In genomic region chr10:79345241-79346011, GRCh38 we compare ENCODE assay signal across 15 cellular contexts. TPM values are rescaled to one million over a fixed set of nuclear protein-coding genes. Genes with fewer than 3 reads are reported as not detected.
DNase-seq lines count a peak whose midpoint lies in the region; ATAC-seq and TF ChIP-seq lines count a peak whose summit lies in the region.
"Had no signal": no experiment of that assay in that cellular context is flagged by ENCODE, and none has a peak within 500 bp of the region (broad histone marks: within the 10 kb centered on the region; RNA-seq: fewer than 3 reads in every experiment).

No MANE protein-coding gene starts in this region.

- TF ChIP-seq CTCF in glutamatergic neuron (IDR thresholded peaks at IDR 0.05; ENCODE audit: partially characterized antibody, unreplicated experiment) (no peak), A673 (conservative IDR thresholded peaks at IDR 0.05; ENCODE audit: low read depth, low read length) (no peak)

- H3K4me1 ChIP-seq in CD8-positive, alpha-beta memory T cell (ENCODE audit: insufficient read depth, low read length), result peaks cover 33% of the 10 kb centered on the region
- H3K4me1 ChIP-seq in A673 (ENCODE audit: insufficient read depth, low read length, poor library complexity, severe bottlenecking), result peaks cover 10% of the 10 kb centered on the region

- ATAC-seq in activated CD8-positive, alpha-beta T cell treated with anti-CD3 and anti-CD28 coated beads, Interleukin-2, amount 10 ng/mL, durations not matched to agents 7 days and 5 days, result no peak
- ATAC-seq in activated T-cell treated with anti-CD3 and anti-CD28 coated beads, Interleukin-2, amount 50 U/mL, for 4 hours, result no peak
- ATAC-seq: stimulated activated naive CD8-positive, alpha-beta T cell treated with anti-CD3 and anti-CD28 coated beads, Interleukin-15, Interleukin-2, amounts not matched to agents 100 U/mL and 50 U/mL, for 24 hours had no signal

- CTCF ChIA-PET in activated CD8-positive, alpha-beta T cell treated with anti-CD3 and anti-CD28 coated beads, Interleukin-2, amount 10 ng/mL, durations not matched to agents 7 days and 5 days (lab: Charles Lee), result interaction anchor here (0.7 to 6.2 kb wide), 15 partner anchors 8 to 107 kb away, joined by 3 to 55 read pairs (median 6); no protein-coding TSS in a partner anchor
- CTCF ChIA-PET in CD8-positive, alpha-beta memory T cell (lab: Charles Lee), result interaction anchor here (0.8 to 5.1 kb wide), 11 partner anchors 8 to 53 kb away, joined by 3 to 37 read pairs (median 4); no protein-coding TSS in a partner anchor
- CTCF ChIA-PET in A673 (lab: Charles Lee), result no interaction called here

- H3K4me3 ChIP-seq in CD8-positive, alpha-beta memory T cell (ENCODE audit: low read length), result no peak overlapping the region
- H3K4me3 ChIP-seq in A673 (ENCODE audit: low read depth, low read length, poor library complexity, severe bottlenecking), result no peak overlapping the region
- H3K4me3 ChIP-seq: Peyer's patch had no signal

- DNase-seq in 8988T (peak; percentile 1), GF-D8 (lab: John Stamatoyannopoulos, UW) (peak; percentile 57), glutamatergic neuron (no peak), COR-L47 (lab: John Stamatoyannopoulos, UW) (no peak), A673 (ENCODE audit: low spot score) (no peak)
- DNase-seq in activated CD8-positive, alpha-beta T cell treated with anti-CD3 and anti-CD28 coated beads, Interleukin-2, amount 10 ng/mL, durations not matched to agents 7 days and 5 days, result no peak
- no peak for DNase-seq in CD8-positive, alpha-beta memory T cell
- DNase-seq in activated T-cell treated with anti-CD3 and anti-CD28 coated beads, Interleukin-2, amount 50 U/mL, for 4 hours, result no peak
- DNase-seq: C1 segment of cervical spinal cord; effector CD8-positive, alpha-beta T cell; kidney glomerular epithelial cell; Peyer's patch; stimulated activated CD4-positive, alpha-beta T cell treated with anti-CD3 and anti-CD28 coated beads, Interleukin-2, amount 100 ng/mL, for 48 hours; stimulated activated naive CD8-positive, alpha-beta T cell treated with anti-CD3 and anti-CD28 coated beads, Interleukin-15, Interleukin-2, amounts not matched to agents 100 U/mL and 50 U/mL, for 24 hours; T1000 had no signal

- H3K4me3 Mint-ChIP-seq in activated CD8-positive, alpha-beta T cell treated with anti-CD3 and anti-CD28 coated beads, Interleukin-2, amount 10 ng/mL, durations not matched to agents 7 days and 5 days, result no peak overlapping the region
- H3K4me3 Mint-ChIP-seq in glutamatergic neuron (ENCODE audit: unreplicated experiment), result no peak overlapping the region
- peak overlapping the region in 2 of 7 donors; percentile 77 to 80 for H3K4me3 Mint-ChIP-seq in CD8-positive, alpha-beta memory T cell
- H3K4me3 Mint-ChIP-seq in activated T-cell treated with anti-CD3 and anti-CD28 coated beads, Interleukin-2, amount 50 U/mL, for 4 hours, result no peak overlapping the region

- peaks cover 22% of the 10 kb centered on the region for H3K36me3 Mint-ChIP-seq in activated CD8-positive, alpha-beta T cell treated with anti-CD3 and anti-CD28 coated beads, Interleukin-2, amount 10 ng/mL, durations not matched to agents 7 days and 5 days (ENCODE audit: low read depth)
- no peaks in the 10 kb centered on the region for H3K36me3 Mint-ChIP-seq in glutamatergic neuron (ENCODE audit: unreplicated experiment)
- H3K36me3 Mint-ChIP-seq in CD8-positive, alpha-beta memory T cell, result peaks cover 3 to 22% (median 4%) of the 10 kb centered on the region in 3 donors
- peaks cover 14% of the 10 kb centered on the region for H3K36me3 Mint-ChIP-seq in activated T-cell treated with anti-CD3 and anti-CD28 coated beads, Interleukin-2, amount 50 U/mL, for 4 hours (ENCODE audit: insufficient read depth)

- no peaks in the 10 kb centered on the region for H3K27me3 Mint-ChIP-seq in activated CD8-positive, alpha-beta T cell treated with anti-CD3 and anti-CD28 coated beads, Interleukin-2, amount 10 ng/mL, durations not matched to agents 7 days and 5 days (ENCODE audit: low read depth)
- peaks cover 5% of the 10 kb centered on the region for H3K27me3 Mint-ChIP-seq in glutamatergic neuron (ENCODE audit: unreplicated experiment)
- H3K27me3 Mint-ChIP-seq in CD8-positive, alpha-beta memory T cell, result no peaks in the 10 kb centered on the region
- H3K27me3 Mint-ChIP-seq in activated T-cell treated with anti-CD3 and anti-CD28 coated beads, Interleukin-2, amount 50 U/mL, for 4 hours (ENCODE audit: low read depth), result no peaks in the 10 kb centered on the region

- POLR2A ChIA-PET in activated CD8-positive, alpha-beta T cell treated with anti-CD3 and anti-CD28 coated beads, Interleukin-2, amount 10 ng/mL, durations not matched to agents 7 days and 5 days (lab: Charles Lee), result interaction anchor here (1.1 to 13.3 kb wide), 3 partner anchors 9 to 59 kb away, joined by 3 to 162 read pairs (median 4); no protein-coding TSS in a partner anchor
- POLR2A ChIA-PET in CD8-positive, alpha-beta memory T cell (lab: Charles Lee), result interaction anchor here (1.0 to 1.8 kb wide), 3 partner anchors 22 to 27 kb away, joined by 3 to 7 read pairs (median 3); no protein-coding TSS in a partner anchor
- POLR2A ChIA-PET in A673 (lab: Charles Lee; ENCODE audit: low non-redundant PET), result no interaction called here

- peaks cover 57% of the 10 kb centered on the region for H3K4me1 Mint-ChIP-seq in activated CD8-positive, alpha-beta T cell treated with anti-CD3 and anti-CD28 coated beads, Interleukin-2, amount 10 ng/mL, durations not matched to agents 7 days and 5 days (ENCODE audit: low read depth)
- peaks cover 16% of the 10 kb centered on the region for H3K4me1 Mint-ChIP-seq in glutamatergic neuron (ENCODE audit: low read depth, unreplicated experiment)
- H3K4me1 Mint-ChIP-seq in CD8-positive, alpha-beta memory T cell, result peaks cover 25 to 43% (median 28%) of the 10 kb centered on the region in 3 donors
- peaks cover 29% of the 10 kb centered on the region for H3K4me1 Mint-ChIP-seq in activated T-cell treated with anti-CD3 and anti-CD28 coated beads, Interleukin-2, amount 50 U/mL, for 4 hours (ENCODE audit: low read depth)

- no peaks in the 10 kb centered on the region for H3K9me3 Mint-ChIP-seq in activated CD8-positive, alpha-beta T cell treated with anti-CD3 and anti-CD28 coated beads, Interleukin-2, amount 10 ng/mL, durations not matched to agents 7 days and 5 days (ENCODE audit: insufficient read depth)
- no peaks in the 10 kb centered on the region for H3K9me3 Mint-ChIP-seq in glutamatergic neuron (ENCODE audit: unreplicated experiment)
- H3K9me3 Mint-ChIP-seq in CD8-positive, alpha-beta memory T cell, result no peaks in the 10 kb centered on the region
- no peaks in the 10 kb centered on the region for H3K9me3 Mint-ChIP-seq in activated T-cell treated with anti-CD3 and anti-CD28 coated beads, Interleukin-2, amount 50 U/mL, for 4 hours

- BruUV-seq in A673 (replicated peaks; lab: Mats Ljungman, UMichigan), result no TSS peak

- H3K36me3 ChIP-seq in CD8-positive, alpha-beta memory T cell (ENCODE audit: insufficient read depth, low read length), result peaks cover 16% of the 10 kb centered on the region
- H3K36me3 ChIP-seq in A673 (ENCODE audit: insufficient read depth, low read length, poor library complexity, severe bottlenecking), result peaks cover 16% of the 10 kb centered on the region

- no peaks in the 10 kb centered on the region for H3K9me3 ChIP-seq in CD8-positive, alpha-beta memory T cell (ENCODE audit: low read length)
- no peaks in the 10 kb centered on the region for H3K9me3 ChIP-seq in A673 (ENCODE audit: low read depth, low read length, poor library complexity, severe bottlenecking)
- H3K9me3 ChIP-seq: Peyer's patch had no signal

- peak overlapping the region; percentile 20 for H3K27ac Mint-ChIP-seq in activated CD8-positive, alpha-beta T cell treated with anti-CD3 and anti-CD28 coated beads, Interleukin-2, amount 10 ng/mL, durations not matched to agents 7 days and 5 days
- peak overlapping the region; percentile 8 for H3K27ac Mint-ChIP-seq in glutamatergic neuron (ENCODE audit: unreplicated experiment)
- H3K27ac Mint-ChIP-seq in CD8-positive, alpha-beta memory T cell, result peak overlapping the region in 1 of 8 donors; percentile 67

- intact Hi-C loops in A673 (cut with micrococcal nuclease; ENCODE audit: unreplicated experiment), result no loop called here

- H3K27me3 ChIP-seq in CD8-positive, alpha-beta memory T cell (ENCODE audit: insufficient read depth, low read length, poor library complexity, severe bottlenecking), result no peaks in the 10 kb centered on the region
- H3K27me3 ChIP-seq in A673 (replicated peaks; ENCODE audit: insufficient read depth, low read depth, low read length, poor library complexity), result no peaks in the 10 kb centered on the region
- H3K27me3 ChIP-seq: Peyer's patch had no signal

- no peak overlapping the region for H3K27ac ChIP-seq in CD8-positive, alpha-beta memory T cell (ENCODE audit: low read depth, low read length)
- H3K27ac ChIP-seq in A673 (ENCODE audit: low read depth, low read length, poor library complexity, severe bottlenecking), result no peak overlapping the region
- H3K27ac ChIP-seq: Peyer's patch had no signal

RNA-seq across cellular contexts. Expression of gene PPIF, which starts 1.8 kb away (rescaled TPM):
- 10 to 100 TPM; 74.7 to 77.7 TPM for total RNA-seq in activated CD8-positive, alpha-beta T cell treated with anti-CD3 and anti-CD28 coated beads, Interleukin-2, amount 10 ng/mL, durations not matched to agents 7 days and 5 days
- total RNA-seq in glutamatergic neuron (ENCODE audit: unreplicated experiment) (24.2 TPM), A673 (2021) (133 and 160 TPM in 2 replicates)
- 100 to 1,000 TPM; 173 to 181 TPM for total RNA-seq in CD8-positive, alpha-beta memory T cell
- polyA plus RNA-seq in CD8-positive, alpha-beta memory T cell, result 13.7 TPM
- total RNA-seq in activated T-cell treated with anti-CD3 and anti-CD28 coated beads, Interleukin-2, amount 50 U/mL, for 4 hours, result 100 to 1,000 TPM; 199 to 232 (median 203) TPM

Comparison
In these comparisons a context has a peak if more than half of its experiments do, and no peak if none do; other contexts are left out.
1. DNase-seq: peak in 8988T (single experiment) and GF-D8 (single experiment); none in activated CD8-positive, alpha-beta T cell treated with anti-CD3 and anti-CD28 coated beads, Interleukin-2, amount 10 ng/mL, durations not matched to agents 7 days and 5 days (single experiment), glutamatergic neuron (single experiment), CD8-positive, alpha-beta memory T cell (0 of 5), COR-L47 (single experiment), A673 (single experiment) and activated T-cell treated with anti-CD3 and anti-CD28 coated beads, Interleukin-2, amount 50 U/mL, for 4 hours (single experiment).